ENCODE assay signal across 8 cellular contexts in genomic region chr3:134197681-134198261, GRCh38. TPM values are rescaled to one million over a fixed set of nuclear protein-coding genes. Genes with fewer than 3 reads are reported as not detected.
DNase-seq lines count a peak whose midpoint lies in the region; ATAC-seq and TF ChIP-seq lines count a peak whose summit lies in the region.

No MANE protein-coding gene starts in this region.

- ATAC-seq in GM19351 (IDR thresholded peaks at IDR 0.05; ENCODE audit: unreplicated experiment) (peak; percentile 83), HG02588 (IDR thresholded peaks at IDR 0.05; ENCODE audit: unreplicated experiment) (no peak)

- H3K27ac Mint-ChIP-seq in Calu3 (ENCODE audit: unreplicated experiment), result no peak overlapping the region
- no peak overlapping the region for H3K27ac Mint-ChIP-seq in endothelial cell (ENCODE audit: unreplicated experiment)
- no peak overlapping the region for H3K27ac Mint-ChIP-seq in activated naive CD4-positive, alpha-beta T cell treated with anti-CD3 and anti-CD28 coated beads, Interleukin-2, amount 10 ng/mL, durations not matched to agents 7 days and 5 days

- peak; percentile 51 for DNase-seq in Calu3
- peak; percentile 74 for DNase-seq in LHCN-M2 (ENCODE audit: low read depth)
- peak; percentile 25 to 29 for DNase-seq in SHP77 (lab: John Stamatoyannopoulos, UW)
- DNase-seq in endothelial cell (ENCODE audit: low spot score), result peak; percentile 11
- peak; percentile 40 for DNase-seq in middle frontal gyrus (ENCODE audit: extremely low spot score, low spot score)
- no peak for DNase-seq in activated naive CD4-positive, alpha-beta T cell treated with anti-CD3 and anti-CD28 coated beads, Interleukin-2, amount 10 ng/mL, durations not matched to agents 7 days and 5 days

- H3K4me3 Mint-ChIP-seq in Calu3 (ENCODE audit: low read depth, unreplicated experiment) (no peak overlapping the region), endothelial cell (ENCODE audit: unreplicated experiment) (no peak overlapping the region)
- no peak overlapping the region for H3K4me3 Mint-ChIP-seq in activated naive CD4-positive, alpha-beta T cell treated with anti-CD3 and anti-CD28 coated beads, Interleukin-2, amount 10 ng/mL, durations not matched to agents 7 days and 5 days

- H3K27me3 Mint-ChIP-seq in Calu3 (ENCODE audit: unreplicated experiment) (no peaks in the 10 kb centered on the region), endothelial cell (ENCODE audit: unreplicated experiment) (peaks cover 2% of the 10 kb centered on the region)
- H3K27me3 Mint-ChIP-seq in activated naive CD4-positive, alpha-beta T cell treated with anti-CD3 and anti-CD28 coated beads, Interleukin-2, amount 10 ng/mL, durations not matched to agents 7 days and 5 days, result no peaks in the 10 kb centered on the region

- intact Hi-C loops in Calu3 (cut with micrococcal nuclease; ENCODE audit: unreplicated experiment), result loop anchor here (1.0 to 5.0 kb wide), 4 partner anchors 16 to 277 kb away; no protein-coding TSS in a partner anchor

- TF ChIP-seq CTCF in Calu3 (IDR thresholded peaks at IDR 0.05; ENCODE audit: unreplicated experiment) (peak; percentile 84), endothelial cell (IDR thresholded peaks at IDR 0.05; ENCODE audit: unreplicated experiment) (peak; percentile 42)

- CTCF ChIA-PET in Calu3 (lab: Charles Lee), result interaction anchor here (0.9 to 5.2 kb wide), 4 partner anchors 14 to 276 kb away, joined by 3 to 64 read pairs (median 4); no protein-coding TSS in a partner anchor
- CTCF ChIA-PET in activated naive CD4-positive, alpha-beta T cell treated with anti-CD3 and anti-CD28 coated beads, Interleukin-2, amount 10 ng/mL, durations not matched to agents 7 days and 5 days (lab: Charles Lee), result interaction anchor here (1.0 to 3.8 kb wide), 5 partner anchors 11 to 277 kb away, joined by 3 to 28 read pairs (median 5); no protein-coding TSS in a partner anchor

- H3K9me3 Mint-ChIP-seq in Calu3 (ENCODE audit: low read depth, unreplicated experiment), result no peaks in the 10 kb centered on the region
- no peaks in the 10 kb centered on the region for H3K9me3 Mint-ChIP-seq in endothelial cell (ENCODE audit: unreplicated experiment)
- no peaks in the 10 kb centered on the region for H3K9me3 Mint-ChIP-seq in activated naive CD4-positive, alpha-beta T cell treated with anti-CD3 and anti-CD28 coated beads, Interleukin-2, amount 10 ng/mL, durations not matched to agents 7 days and 5 days

- H3K36me3 Mint-ChIP-seq in Calu3 (ENCODE audit: insufficient read depth, unreplicated experiment) (peaks cover 27% of the 10 kb centered on the region), endothelial cell (ENCODE audit: low read depth, unreplicated experiment) (peaks cover 30% of the 10 kb centered on the region)
- peaks cover 5% of the 10 kb centered on the region for H3K36me3 Mint-ChIP-seq in activated naive CD4-positive, alpha-beta T cell treated with anti-CD3 and anti-CD28 coated beads, Interleukin-2, amount 10 ng/mL, durations not matched to agents 7 days and 5 days

- no TSS peak for BruUV-seq in Calu3 (replicated peaks; lab: Mats Ljungman, UMichigan)

- H3K4me1 Mint-ChIP-seq in Calu3 (ENCODE audit: low read depth, unreplicated experiment), result peaks cover 23% of the 10 kb centered on the region
- H3K4me1 Mint-ChIP-seq in endothelial cell (ENCODE audit: unreplicated experiment), result no peaks in the 10 kb centered on the region
- H3K4me1 Mint-ChIP-seq in activated naive CD4-positive, alpha-beta T cell treated with anti-CD3 and anti-CD28 coated beads, Interleukin-2, amount 10 ng/mL, durations not matched to agents 7 days and 5 days, result no peaks in the 10 kb centered on the region

RNA-seq across cellular contexts. Expression of gene RYK, which starts 52.9 kb away (rescaled TPM):
- total RNA-seq in Calu3 (2022) (109 and 135 TPM in 2 replicates), LHCN-M2 (2014; rRNA removed) (54.3 and 57.3 TPM in 2 replicates), endothelial cell (ENCODE audit: unreplicated experiment) (60.4 TPM)
- polyA plus RNA-seq in LHCN-M2 (2012), result 21.9 TPM
